16 cellular contexts compared by ENCODE assay signal in genomic region chr4:46937493-46937892, GRCh38. TPM values are rescaled to one million over a fixed set of nuclear protein-coding genes. Genes with fewer than 3 reads are reported as not detected.
DNase-seq lines count a peak whose midpoint lies in the region; ATAC-seq, FAIRE-seq and TF ChIP-seq lines count a peak whose summit lies in the region.
"Had no signal": no experiment of that assay in that cellular context is flagged by ENCODE, and none has a peak within 500 bp of the region (broad histone marks: within the 10 kb centered on the region; RNA-seq: fewer than 3 reads in every experiment).

No MANE protein-coding gene starts in this region.

- no peak overlapping the region for H3K4me3 Mint-ChIP-seq in activated CD8-positive, alpha-beta T cell treated with anti-CD3 and anti-CD28 coated beads for 36 hours
- H3K4me3 Mint-ChIP-seq: activated naive CD4-positive, alpha-beta T cell treated with anti-CD3 and anti-CD28 coated beads for 36 hours had no signal

- H3K4me2 ChIP-seq in DND-41 (ENCODE audit: insufficient read depth, low read length): no peak overlapping the region

- H4K20me1 ChIP-seq in DND-41 (ENCODE audit: insufficient read depth, low read length): no peaks in the 10 kb centered on the region

- no peak overlapping the region for H2AFZ ChIP-seq in DND-41 (ENCODE audit: low read depth, low read length)
- H2AFZ ChIP-seq: parathyroid adenoma had no signal

- DNase-seq in DND-41 (no peak), astrocyte of the hippocampus (ENCODE audit: low read depth, low spot score) (peak; percentile 8), iPS-NIHi11 (ENCODE audit: low spot score) (peak; percentile 4), pancreas (no peak)
- peak; percentile 3 for DNase-seq in Jurkat, Clone E6-1 (ENCODE audit: low read depth, low spot score)
- DNase-seq in activated CD8-positive, alpha-beta T cell treated with anti-CD3 and anti-CD28 coated beads for 36 hours: no peak
- DNase-seq: activated naive CD4-positive, alpha-beta T cell treated with anti-CD3 and anti-CD28 coated beads for 36 hours; Caco-2; effector memory CD4-positive, alpha-beta T cell; left cardiac atrium; testis had no signal

- H3K27ac ChIP-seq in DND-41 (ENCODE audit: low read length) (no peak overlapping the region), pancreas (no peak overlapping the region)
- H3K27ac ChIP-seq: HL-60, parathyroid adenoma, testis had no signal

- no peaks in the 10 kb centered on the region for H3K27me3 ChIP-seq in DND-41 (ENCODE audit: insufficient read depth, low read length, poor library complexity)
- no peaks in the 10 kb centered on the region for H3K27me3 ChIP-seq in pancreas
- H3K27me3 ChIP-seq: testis had no signal

- H3K4me3 ChIP-seq in DND-41 (ENCODE audit: low read depth in 1 of 2, low read length in 2 of 2) (no peak overlapping the region), pancreas (no peak overlapping the region)
- H3K4me3 ChIP-seq in Jurkat, Clone E6-1 (ENCODE audit: low read length): no peak overlapping the region
- H3K4me3 ChIP-seq: testis had no signal

- no peaks in the 10 kb centered on the region for H3K36me3 Mint-ChIP-seq in activated CD8-positive, alpha-beta T cell treated with anti-CD3 and anti-CD28 coated beads for 36 hours (ENCODE audit: low read depth)

- intact Hi-C loops in activated CD8-positive, alpha-beta T cell treated with anti-CD3 and anti-CD28 coated beads for 36 hours (cut with micrococcal nuclease): loop anchor here (10.0 kb wide), 1 partner anchor 447 kb away; no protein-coding TSS in a partner anchor
- intact Hi-C loops in pancreas (cut with DNase I): no loop called here

- no peak for FAIRE-seq in pancreas (lab: Jason Lieb, UNC)

- no peak overlapping the region for H3K9ac ChIP-seq in DND-41 (ENCODE audit: low read depth, low read length)
- H3K9ac ChIP-seq: parathyroid adenoma had no signal

- H3K9me3 Mint-ChIP-seq in activated CD8-positive, alpha-beta T cell treated with anti-CD3 and anti-CD28 coated beads for 36 hours: no peaks in the 10 kb centered on the region
- H3K9me3 Mint-ChIP-seq: activated naive CD4-positive, alpha-beta T cell treated with anti-CD3 and anti-CD28 coated beads for 36 hours had no signal

- H3K4me1 ChIP-seq in DND-41 (ENCODE audit: insufficient read depth, low read length) (no peaks in the 10 kb centered on the region), pancreas (peaks cover 0 to 7% (median 0%) of the 10 kb centered on the region in 3 donors)
- H3K4me1 ChIP-seq: parathyroid adenoma, testis had no signal

- no peaks in the 10 kb centered on the region for H3K36me3 ChIP-seq in DND-41 (ENCODE audit: insufficient read depth, low read length)
- H3K36me3 ChIP-seq in pancreas: no peaks in the 10 kb centered on the region

- H3K79me2 ChIP-seq in DND-41 (ENCODE audit: insufficient read depth, low read length): no peaks in the 10 kb centered on the region
- H3K79me2 ChIP-seq: parathyroid adenoma had no signal

- H3K27me3 Mint-ChIP-seq in activated CD8-positive, alpha-beta T cell treated with anti-CD3 and anti-CD28 coated beads for 36 hours: no peaks in the 10 kb centered on the region

- ATAC-seq in DND-41 (ENCODE audit: insufficient read depth, low read depth) (no peak), GM21381 (IDR thresholded peaks at IDR 0.05; ENCODE audit: unreplicated experiment) (no peak), HG02970 (IDR thresholded peaks at IDR 0.05; ENCODE audit: low FRiP score, unreplicated experiment) (no peak), pancreas (no peak)
- no peak for ATAC-seq in activated CD8-positive, alpha-beta T cell treated with anti-CD3 and anti-CD28 coated beads for 36 hours
- ATAC-seq: activated CD4-positive, CD25-positive, alpha-beta regulatory T cell treated with anti-CD3 and anti-CD28 coated beads, Interleukin-2, amount 50 U/mL, for 24 hours; left cardiac atrium had no signal

- WGBS in pancreas, 2 donors: 36 to 59% methylated on average over 1 of the region's 1 CpG

- H3K4me1 Mint-ChIP-seq in activated CD8-positive, alpha-beta T cell treated with anti-CD3 and anti-CD28 coated beads for 36 hours (ENCODE audit: low read depth): no peaks in the 10 kb centered on the region

- no peak overlapping the region for H3K27ac Mint-ChIP-seq in activated CD8-positive, alpha-beta T cell treated with anti-CD3 and anti-CD28 coated beads for 36 hours
- H3K27ac Mint-ChIP-seq: activated naive CD4-positive, alpha-beta T cell treated with anti-CD3 and anti-CD28 coated beads for 36 hours had no signal

- CTCF ChIA-PET in activated CD8-positive, alpha-beta T cell treated with anti-CD3 and anti-CD28 coated beads for 36 hours (lab: Charles Lee): interaction anchor here (0.7 to 1.7 kb wide), 3 partner anchors 8 to 198 kb away, joined by 3 to 5 read pairs (median 4); no protein-coding TSS in a partner anchor

- POLR2A ChIA-PET in activated CD8-positive, alpha-beta T cell treated with anti-CD3 and anti-CD28 coated beads for 36 hours (lab: Charles Lee): no interaction called here

- H3K9me3 ChIP-seq in DND-41 (ENCODE audit: insufficient read depth, low read length, severe bottlenecking) (no peaks in the 10 kb centered on the region), pancreas (no peaks in the 10 kb centered on the region)
- H3K9me3 ChIP-seq: testis had no signal

- peak; percentile 23 for TF ChIP-seq CTCF in DND-41 (IDR thresholded peaks at IDR 0.05; ENCODE audit: borderline replicate concordance, extremely low read depth, low read length, poor library complexity, severe bottlenecking)
- TF ChIP-seq CTCF in activated CD8-positive, alpha-beta T cell treated with anti-CD3 and anti-CD28 coated beads for 36 hours (IDR thresholded peaks at IDR 0.05): no peak
- no peak for TF ChIP-seq CTCF in pancreas (IDR thresholded peaks at IDR 0.05)

RNA-seq across cellular contexts. Expression of gene COX7B2, which starts 28.4 kb away (rescaled TPM):
- not detected for polyA plus RNA-seq in Jurkat, Clone E6-1 (2012; ENCODE audit: insufficient read depth, insufficient read length)
- total RNA-seq in activated CD8-positive, alpha-beta T cell treated with anti-CD3 and anti-CD28 coated beads for 36 hours: not detected
- not detected for total RNA-seq in pancreas
- polyA plus RNA-seq in pancreas: not detected
- total RNA-seq: activated naive CD4-positive, alpha-beta T cell treated with anti-CD3 and anti-CD28 coated beads for 36 hours; Caco-2; left cardiac atrium had no signal

RNA-seq across cellular contexts. Expression of gene GABRA4, which starts 55.9 kb away (rescaled TPM):
- polyA plus RNA-seq in Jurkat, Clone E6-1 (2012; ENCODE audit: insufficient read depth, insufficient read length): not detected
- not detected for total RNA-seq in activated CD8-positive, alpha-beta T cell treated with anti-CD3 and anti-CD28 coated beads for 36 hours
- under 1 TPM in 3 of 6 donors, not detected in 3; 0.03 to 0.14 (median 0.05) TPM for total RNA-seq in pancreas
- under 1 TPM in 1 of 2 donors, not detected in 1; 0.07 TPM for polyA plus RNA-seq in pancreas
- total RNA-seq: activated naive CD4-positive, alpha-beta T cell treated with anti-CD3 and anti-CD28 coated beads for 36 hours had no signal

Comparison
In these comparisons a context has a peak if more than half of its experiments do, and no peak if none do; other contexts are left out.
1. DNase-seq: peak in Jurkat, Clone E6-1 (single experiment), astrocyte of the hippocampus (single experiment) and iPS-NIHi11 (single experiment); none in DND-41 (single experiment), activated CD8-positive, alpha-beta T cell treated with anti-CD3 and anti-CD28 coated beads for 36 hours (single experiment) and pancreas (0 of 6).